20 cellular contexts compared by ENCODE assay signal in the genomic region with DNA sequence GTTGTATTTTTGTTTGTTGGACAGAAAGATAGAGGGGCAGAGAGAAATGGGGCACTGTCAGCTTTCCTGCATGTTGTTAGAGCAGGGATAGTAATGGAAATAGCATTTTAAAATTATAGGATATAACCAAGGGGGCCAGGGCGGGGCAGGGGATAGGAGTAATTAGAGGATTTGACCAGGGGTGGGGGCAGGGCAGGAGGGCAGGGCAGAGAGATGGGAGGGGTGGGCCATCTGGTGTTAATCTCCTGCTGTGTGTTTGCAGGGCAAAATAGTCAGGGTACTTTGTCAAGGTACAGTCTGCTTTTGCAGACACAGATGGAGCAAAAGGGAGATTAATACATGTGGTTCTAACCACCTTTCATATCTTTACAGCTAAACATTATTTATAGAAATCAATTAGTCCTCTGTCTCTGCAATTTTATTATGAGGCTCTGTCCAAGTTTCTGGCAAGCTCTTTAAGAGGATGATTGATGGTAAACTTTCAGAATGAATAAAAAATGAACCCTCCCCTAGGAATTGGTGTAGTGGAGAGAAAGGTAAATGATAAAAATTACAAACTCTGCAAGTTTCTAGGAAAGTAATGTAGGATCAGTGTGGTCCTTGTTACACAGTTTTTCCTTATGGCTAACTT. TPM values are rescaled to one million over a fixed set of nuclear protein-coding genes. Genes with fewer than 3 reads are reported as not detected.
"Had no signal": no experiment of that assay in that cellular context is flagged by ENCODE, and none has a peak within 500 bp of the region (broad histone marks: within the 10 kb centered on the region; RNA-seq: fewer than 3 reads in every experiment).

No MANE protein-coding gene starts in this region.

- H3K4me1 ChIP-seq: right lobe of liver, tibial artery had no signal

- H3K9me3 ChIP-seq: mucosa of descending colon, right lobe of liver, tibial artery had no signal

- H3K27ac ChIP-seq: brain microvascular endothelial cell, right lobe of liver, tibial artery had no signal

- DNase-seq: activated CD4-positive, alpha-beta T cell treated with anti-CD3 and anti-CD28 coated beads, Interleukin-2, amount 10 ng/mL, durations not matched to agents 24 days and 14 days; activated CD8-positive, alpha-beta memory T cell treated with anti-CD3 and anti-CD28 coated beads for 24 hours; activated naive CD4-positive, alpha-beta T cell treated with anti-CD3 and anti-CD28 coated beads for 36 hours; amniotic stem cell; brain microvascular endothelial cell; cerebellar nuclear complex; left colon; mucosa of descending colon; naive thymus-derived CD8-positive, alpha-beta T cell; occipital lobe; right lobe of liver; T1000; tibial artery had no signal

- H3K4me3 ChIP-seq: lung, mucosa of descending colon, right lobe of liver, tibial artery had no signal

- H3K27me3 ChIP-seq: brain microvascular endothelial cell, right lobe of liver, tibial artery had no signal

- ATAC-seq: activated T-helper 17 cell treated with anti-CD3 and anti-CD28 coated beads, Interleukin-2, amount 50 U/mL, for 72 hours; esophagus mucosa; left colon; mucosa of descending colon; naive thymus-derived CD8-positive, alpha-beta T cell; right lobe of liver; stimulated activated effector memory CD8-positive, alpha-beta T cell treated with anti-CD3 and anti-CD28 coated beads, Interleukin-12 subunit alpha, Interleukin-12 subunit beta, amount 100 ng/mL, for 72 hours had no signal

- H3K36me3 ChIP-seq: brain microvascular endothelial cell, right lobe of liver, tibial artery had no signal

RNA-seq across cellular contexts. Expression of gene ANKFN1, which starts 6.6 kb away (rescaled TPM):
- total RNA-seq: activated CD4-positive, alpha-beta T cell treated with anti-CD3 and anti-CD28 coated beads, Interleukin-2, amount 10 ng/mL, durations not matched to agents 24 days and 14 days; activated naive CD4-positive, alpha-beta T cell treated with anti-CD3 and anti-CD28 coated beads for 36 hours; dermis microvascular lymphatic vessel endothelial cell; esophagus mucosa; glomerular endothelial cell; naive thymus-derived CD8-positive, alpha-beta T cell; progenitor cell of endocrine pancreas had no signal
- polyA plus RNA-seq: naive thymus-derived CD8-positive, alpha-beta T cell had no signal
